In the genomic region with DNA sequence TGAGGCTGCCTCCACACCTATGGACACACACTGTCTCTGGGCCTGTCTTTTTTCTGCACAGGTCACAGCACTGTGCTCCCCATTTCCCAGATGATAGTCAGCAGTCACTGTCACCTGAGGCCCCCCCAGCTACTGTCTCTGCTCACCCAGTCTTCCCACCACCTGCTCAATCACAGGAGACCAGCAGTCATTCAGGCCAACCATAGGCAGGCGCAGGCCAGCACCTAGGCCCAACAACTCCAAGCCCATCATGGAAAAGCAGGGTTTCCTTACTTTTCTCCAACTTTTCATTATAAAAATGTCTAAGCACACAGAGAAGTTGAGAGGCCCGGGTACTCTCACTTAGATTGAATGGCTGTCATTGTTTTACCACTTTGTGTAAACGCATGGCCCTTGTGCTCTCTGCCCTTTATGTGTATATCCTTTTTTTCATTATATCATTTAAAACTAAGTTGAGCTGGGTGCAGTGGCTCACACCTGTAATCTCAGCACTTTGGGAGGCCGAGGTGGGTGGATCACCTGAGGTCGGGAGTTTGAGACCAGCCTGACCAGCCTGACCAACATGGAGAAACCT, we compare ENCODE assay signal across 1 cellular context.
TF ChIP-seq lines count a peak whose summit lies in the region.

No MANE protein-coding gene starts in this region.

TF ChIP-seq in HepG2, 621 proteins besides CTCF, POLR2A, EP300 and RAD21 (continued from another document):
- TF ChIP-seq ZNF781 (CRISPR knock-in tag; IDR thresholded peaks at IDR 0.05; ENCODE audit: borderline replicate concordance, not compliant biosample characterization) = no peak
TF ChIP-seq in HepG2: peak in this region for 10.
